Comparison of ENCODE assay signal across 8 cellular contexts in genomic region chr11:20671856-20672546, GRCh38. TPM values are rescaled to one million over a fixed set of nuclear protein-coding genes. Genes with fewer than 3 reads are reported as not detected.
DNase-seq lines count a peak whose midpoint lies in the region; ATAC-seq and TF ChIP-seq lines count a peak whose summit lies in the region.

No MANE protein-coding gene starts in this region.

- no peaks in the 10 kb centered on the region for H3K9me3 ChIP-seq in CD4-positive, alpha-beta T cell (ENCODE audit: control insufficient read depth, low read length)

- no peak overlapping the region for H3K27ac Mint-ChIP-seq in CD4-positive, alpha-beta T cell

- peaks cover 85% of the 10 kb centered on the region for H3K27me3 Mint-ChIP-seq in CD4-positive, alpha-beta T cell

- TF ChIP-seq CTCF in astrocyte of the spinal cord (IDR thresholded peaks at IDR 0.05; ENCODE audit: low read depth, low read length) (peak; percentile 20), retinal pigment epithelial cell (conservative IDR thresholded peaks at IDR 0.05; ENCODE audit: low read depth, low read length) (peak; percentile 38)
- no peak for TF ChIP-seq CTCF in CD4-positive, alpha-beta T cell (IDR thresholded peaks at IDR 0.05)

- H3K27me3 ChIP-seq in CD4-positive, alpha-beta T cell (ENCODE audit: control insufficient read depth, insufficient read depth, low read length) = peaks cover 61% of the 10 kb centered on the region

- H3K4me1 Mint-ChIP-seq in CD4-positive, alpha-beta T cell (ENCODE audit: low read depth) = peaks cover 9% of the 10 kb centered on the region

- no peak overlapping the region for H3K4me3 Mint-ChIP-seq in CD4-positive, alpha-beta T cell

- H3K27ac ChIP-seq in CD4-positive, alpha-beta T cell (ENCODE audit: low read depth, low read length) = no peak overlapping the region

- DNase-seq in NCI-H1092 treated with DMSO at 0.1 percent for 48 hours (lab: John Stamatoyannopoulos, UW) (peak; percentile 74), NCI-H1092 (lab: John Stamatoyannopoulos, UW) (no peak), NCI-H1930 (lab: John Stamatoyannopoulos, UW) (peak; percentile 46 to 61), astrocyte of the spinal cord (ENCODE audit: low read depth, low spot score) (peak; percentile 1), retinal pigment epithelial cell (ENCODE audit: low read depth) (no peak)
- no peak for DNase-seq in activated effector memory CD4-positive, alpha-beta T cell treated with anti-CD3 and anti-CD28 coated beads, Interleukin-2, amount 50 U/mL, for 16 hours
- no peak for DNase-seq in CD4-positive, alpha-beta T cell
- DNase-seq in activated CD4-positive, alpha-beta T cell treated with anti-CD3 and anti-CD28 coated beads, Interleukin-2, amount 50 U/mL, for 48 hours = no peak

- CTCF ChIA-PET in CD4-positive, alpha-beta T cell (lab: Charles Lee) = no interaction called here

- in situ Hi-C loops in astrocyte of the spinal cord (cut with HindIII; ENCODE audit: low sequenced_read_pairs) = no loop called here

- no peaks in the 10 kb centered on the region for H3K36me3 Mint-ChIP-seq in CD4-positive, alpha-beta T cell (ENCODE audit: low read depth)

- no peak overlapping the region for H3K4me3 ChIP-seq in astrocyte of the spinal cord (ENCODE audit: low read depth, low read length)
- no peak overlapping the region for H3K4me3 ChIP-seq in retinal pigment epithelial cell (ENCODE audit: low read length)

- intact Hi-C loops in CD4-positive, alpha-beta T cell (cut with DNase I, micrococcal nuclease) = loop anchor here in 1 of 2 experiments (10.0 kb wide), 1 partner anchor 547 kb away; no protein-coding TSS in a partner anchor

- ATAC-seq in CD4-positive, alpha-beta T cell (ENCODE audit: poor library complexity) = no peak

- H3K9me3 Mint-ChIP-seq in CD4-positive, alpha-beta T cell = no peaks in the 10 kb centered on the region

- POLR2A ChIA-PET in CD4-positive, alpha-beta T cell (lab: Charles Lee) = no interaction called here

RNA-seq across cellular contexts. Expression of gene NELL1, which starts 2.6 kb away (rescaled TPM):
- not detected for total RNA-seq in CD4-positive, alpha-beta T cell

Comparison
In these comparisons a context has a peak if more than half of its experiments do, and no peak if none do; other contexts are left out.
1. DNase-seq: peak in NCI-H1092 treated with DMSO at 0.1 percent for 48 hours (single experiment), NCI-H1930 (2 of 2) and astrocyte of the spinal cord (single experiment); none in NCI-H1092 (single experiment), retinal pigment epithelial cell (single experiment), activated effector memory CD4-positive, alpha-beta T cell treated with anti-CD3 and anti-CD28 coated beads, Interleukin-2, amount 50 U/mL, for 16 hours (single experiment), CD4-positive, alpha-beta T cell (0 of 10) and activated CD4-positive, alpha-beta T cell treated with anti-CD3 and anti-CD28 coated beads, Interleukin-2, amount 50 U/mL, for 48 hours (0 of 2).